In genomic region chr4:126627255-126627654, GRCh38 we compare ENCODE assay signal across 10 cellular contexts.
DNase-seq lines count a peak whose midpoint lies in the region; ATAC-seq and TF ChIP-seq lines count a peak whose summit lies in the region.
"Had no signal": no experiment of that assay in that cellular context is flagged by ENCODE, and none has a peak within 500 bp of the region (broad histone marks: within the 10 kb centered on the region; RNA-seq: fewer than 3 reads in every experiment).

No MANE protein-coding gene starts in this region.

- H3K27ac ChIP-seq in CD4-positive, alpha-beta T cell (ENCODE audit: low read depth, low read length) = no peak overlapping the region

- peak; percentile 18 for DNase-seq in M059J (ENCODE audit: low read depth)
- no peak for DNase-seq in nephron progenitor cell
- DNase-seq in ureter (ENCODE audit: low spot score) = no peak
- DNase-seq in CD4-positive, alpha-beta T cell = no peak
- DNase-seq: hypothalamus, Karpas-422, T-helper 2 cell had no signal

- H3K4me1 Mint-ChIP-seq in brain = no peaks in the 10 kb centered on the region
- no peaks in the 10 kb centered on the region for H3K4me1 Mint-ChIP-seq in nephron progenitor cell
- H3K4me1 Mint-ChIP-seq in CD4-positive, alpha-beta T cell (ENCODE audit: low read depth) = no peaks in the 10 kb centered on the region

- no peak for ATAC-seq in CD4-positive, alpha-beta T cell (ENCODE audit: poor library complexity)
- no peak for ATAC-seq in GM18498 (IDR thresholded peaks at IDR 0.05; ENCODE audit: unreplicated experiment)

- H3K9me3 ChIP-seq in CD4-positive, alpha-beta T cell (ENCODE audit: control insufficient read depth, low read length) = no peaks in the 10 kb centered on the region

- intact Hi-C loops in CD4-positive, alpha-beta T cell (cut with DNase I, micrococcal nuclease) = no loop called here

- peaks cover 0 to 4% (median 0%) of the 10 kb centered on the region in 5 experiments for H3K9me3 Mint-ChIP-seq in brain
- H3K9me3 Mint-ChIP-seq in nephron progenitor cell = no peaks in the 10 kb centered on the region
- peaks cover 4% of the 10 kb centered on the region for H3K9me3 Mint-ChIP-seq in CD4-positive, alpha-beta T cell

- H3K4me3 Mint-ChIP-seq in brain = no peak overlapping the region
- no peak overlapping the region for H3K4me3 Mint-ChIP-seq in nephron progenitor cell
- no peak overlapping the region for H3K4me3 Mint-ChIP-seq in CD4-positive, alpha-beta T cell

- H3K27me3 ChIP-seq in CD4-positive, alpha-beta T cell (ENCODE audit: control insufficient read depth, insufficient read depth, low read length) = no peaks in the 10 kb centered on the region

- H3K27me3 Mint-ChIP-seq in brain (no peaks in the 10 kb centered on the region), nephron progenitor cell (ENCODE audit: low read depth, poor library complexity) (peaks cover 3% of the 10 kb centered on the region)
- H3K27me3 Mint-ChIP-seq in CD4-positive, alpha-beta T cell = no peaks in the 10 kb centered on the region

- POLR2A ChIA-PET in CD4-positive, alpha-beta T cell (lab: Charles Lee) = no interaction called here

- TF ChIP-seq CTCF in GM12873 (IDR thresholded peaks at IDR 0.05; ENCODE audit: insufficient read depth, low read depth, low read length, missing control alignments) = peak; percentile 30
- peak; percentile 18 to 23 for TF ChIP-seq CTCF in brain (conservative IDR thresholded peaks at IDR 0.05)
- TF ChIP-seq CTCF in nephron progenitor cell (IDR thresholded peaks at IDR 0.05) = peak; percentile 41
- TF ChIP-seq CTCF in CD4-positive, alpha-beta T cell (IDR thresholded peaks at IDR 0.05) = no peak

- CTCF ChIA-PET in CD4-positive, alpha-beta T cell (lab: Charles Lee) = no interaction called here

- H3K36me3 Mint-ChIP-seq in brain = no peaks in the 10 kb centered on the region
- H3K36me3 Mint-ChIP-seq in nephron progenitor cell (ENCODE audit: low read depth) = no peaks in the 10 kb centered on the region
- H3K36me3 Mint-ChIP-seq in CD4-positive, alpha-beta T cell (ENCODE audit: low read depth) = no peaks in the 10 kb centered on the region

- H3K27ac Mint-ChIP-seq in brain (no peak overlapping the region), nephron progenitor cell (no peak overlapping the region)
- no peak overlapping the region for H3K27ac Mint-ChIP-seq in CD4-positive, alpha-beta T cell
